ENCODE assay signal across 3 cellular contexts in the genomic region with DNA sequence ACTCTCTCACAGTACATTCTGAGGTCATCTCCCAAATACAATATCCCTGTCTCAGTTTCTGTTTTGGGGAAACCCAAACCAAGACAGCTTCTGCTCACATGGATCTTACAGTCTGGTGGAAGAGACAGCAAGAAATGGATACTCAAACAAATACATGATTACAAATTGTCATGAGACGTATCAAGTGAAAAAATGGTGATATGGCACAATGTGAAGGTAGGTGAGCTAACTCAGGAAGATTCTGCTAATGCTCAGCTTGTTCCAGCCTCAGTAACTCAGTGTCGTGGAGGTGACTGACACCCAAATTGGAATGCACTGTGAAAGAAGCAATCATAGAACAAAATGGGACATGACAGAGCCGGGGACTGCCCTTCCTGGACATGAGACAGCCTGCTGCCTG.
A peak's percentile ranks its signal among the peaks of the same experiment; 100 is the strongest.
TF ChIP-seq lines count a peak whose summit lies in the region.

No MANE protein-coding gene starts in this region.

TF ChIP-seq in HepG2, 621 proteins besides CTCF, POLR2A, EP300 and RAD21:
- TF ChIP-seq MAFK (conservative IDR thresholded peaks at IDR 0.05 in 1 of 2, IDR thresholded peaks at IDR 0.05 in 1 of 2; ENCODE audit: low read length in 2 of 2) (peak; percentile 85 to 93), MAFF (IDR thresholded peaks at IDR 0.05; ENCODE audit: low read depth, low read length) (peak; percentile 91), STAG1 (CRISPR knock-in tag; IDR thresholded peaks at IDR 0.05) (no peak), ISX (CRISPR knock-in tag; conservative IDR thresholded peaks at IDR 0.05) (no peak)

TF ChIP-seq in K562, 482 proteins besides CTCF, POLR2A, EP300 and RAD21:
- peak; percentile 86 for TF ChIP-seq ZNF316 (IDR thresholded peaks at IDR 0.05)
- peak; percentile 59 for TF ChIP-seq MAFF (IDR thresholded peaks at IDR 0.05; ENCODE audit: low read length)
- no peak for TF ChIP-seq GABPA (tag; conservative IDR thresholded peaks at IDR 0.05; ENCODE audit: low read depth)
- TF ChIP-seq ZNF511 (CRISPR knock-in tag; IDR thresholded peaks at IDR 0.05): no peak
- peak; percentile 76 for TF ChIP-seq C11orf30 (IDR thresholded peaks at IDR 0.05; ENCODE audit: low read depth)
- TF ChIP-seq CBFA2T3 (IDR thresholded peaks at IDR 0.05): no peak
- TF ChIP-seq HLTF (IDR thresholded peaks at IDR 0.05): no peak
- TF ChIP-seq NCOA4 (IDR thresholded peaks at IDR 0.05; ENCODE audit: partially characterized antibody): no peak
- TF ChIP-seq ELF1 (tag; IDR thresholded peaks at IDR 0.05): no peak
- TF ChIP-seq, protein P1, sequence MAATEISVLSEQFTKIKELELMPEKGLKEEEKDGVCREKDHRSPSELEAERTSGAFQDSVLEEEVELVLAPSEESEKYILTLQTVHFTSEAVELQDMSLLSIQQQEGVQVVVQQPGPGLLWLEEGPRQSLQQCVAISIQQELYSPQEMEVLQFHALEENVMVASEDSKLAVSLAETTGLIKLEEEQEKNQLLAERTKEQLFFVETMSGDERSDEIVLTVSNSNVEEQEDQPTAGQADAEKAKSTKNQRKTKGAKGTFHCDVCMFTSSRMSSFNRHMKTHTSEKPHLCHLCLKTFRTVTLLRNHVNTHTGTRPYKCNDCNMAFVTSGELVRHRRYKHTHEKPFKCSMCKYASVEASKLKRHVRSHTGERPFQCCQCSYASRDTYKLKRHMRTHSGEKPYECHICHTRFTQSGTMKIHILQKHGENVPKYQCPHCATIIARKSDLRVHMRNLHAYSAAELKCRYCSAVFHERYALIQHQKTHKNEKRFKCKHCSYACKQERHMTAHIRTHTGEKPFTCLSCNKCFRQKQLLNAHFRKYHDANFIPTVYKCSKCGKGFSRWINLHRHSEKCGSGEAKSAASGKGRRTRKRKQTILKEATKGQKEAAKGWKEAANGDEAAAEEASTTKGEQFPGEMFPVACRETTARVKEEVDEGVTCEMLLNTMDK (IDR thresholded peaks at IDR 0.05; ENCODE audit: borderline replicate concordance, insufficient read depth, low read depth, low read length, poor library complexity, severe bottlenecking): no peak
- no peak for TF ChIP-seq ZFP36 (IDR thresholded peaks at IDR 0.05; ENCODE audit: low read depth, low read length, partially characterized antibody)
- TF ChIP-seq, protein P2, sequence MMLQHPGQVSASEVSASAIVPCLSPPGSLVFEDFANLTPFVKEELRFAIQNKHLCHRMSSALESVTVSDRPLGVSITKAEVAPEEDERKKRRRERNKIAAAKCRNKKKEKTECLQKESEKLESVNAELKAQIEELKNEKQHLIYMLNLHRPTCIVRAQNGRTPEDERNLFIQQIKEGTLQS (IDR thresholded peaks at IDR 0.05): no peak
- TF ChIP-seq, protein P2 (CRISPR knock-in tag; conservative IDR thresholded peaks at IDR 0.05): no peak
- TF ChIP-seq MAFG (tag; conservative IDR thresholded peaks at IDR 0.05): peak; percentile 87
- no peak for TF ChIP-seq E2F8 (IDR thresholded peaks at IDR 0.05; ENCODE audit: low read depth, partially characterized antibody)
- TF ChIP-seq HEY1 (CRISPR knock-in tag; IDR thresholded peaks at IDR 0.05; ENCODE audit: borderline replicate concordance): no peak
- no peak for TF ChIP-seq PHB2 (IDR thresholded peaks at IDR 0.05; ENCODE audit: low read depth)

TF ChIP-seq in neural cell, 6 proteins besides CTCF, POLR2A, EP300 and RAD21:
- no peak for TF ChIP-seq SMC3 (conservative IDR thresholded peaks at IDR 0.05; ENCODE audit: poor library complexity)
- TF ChIP-seq, protein P3, sequence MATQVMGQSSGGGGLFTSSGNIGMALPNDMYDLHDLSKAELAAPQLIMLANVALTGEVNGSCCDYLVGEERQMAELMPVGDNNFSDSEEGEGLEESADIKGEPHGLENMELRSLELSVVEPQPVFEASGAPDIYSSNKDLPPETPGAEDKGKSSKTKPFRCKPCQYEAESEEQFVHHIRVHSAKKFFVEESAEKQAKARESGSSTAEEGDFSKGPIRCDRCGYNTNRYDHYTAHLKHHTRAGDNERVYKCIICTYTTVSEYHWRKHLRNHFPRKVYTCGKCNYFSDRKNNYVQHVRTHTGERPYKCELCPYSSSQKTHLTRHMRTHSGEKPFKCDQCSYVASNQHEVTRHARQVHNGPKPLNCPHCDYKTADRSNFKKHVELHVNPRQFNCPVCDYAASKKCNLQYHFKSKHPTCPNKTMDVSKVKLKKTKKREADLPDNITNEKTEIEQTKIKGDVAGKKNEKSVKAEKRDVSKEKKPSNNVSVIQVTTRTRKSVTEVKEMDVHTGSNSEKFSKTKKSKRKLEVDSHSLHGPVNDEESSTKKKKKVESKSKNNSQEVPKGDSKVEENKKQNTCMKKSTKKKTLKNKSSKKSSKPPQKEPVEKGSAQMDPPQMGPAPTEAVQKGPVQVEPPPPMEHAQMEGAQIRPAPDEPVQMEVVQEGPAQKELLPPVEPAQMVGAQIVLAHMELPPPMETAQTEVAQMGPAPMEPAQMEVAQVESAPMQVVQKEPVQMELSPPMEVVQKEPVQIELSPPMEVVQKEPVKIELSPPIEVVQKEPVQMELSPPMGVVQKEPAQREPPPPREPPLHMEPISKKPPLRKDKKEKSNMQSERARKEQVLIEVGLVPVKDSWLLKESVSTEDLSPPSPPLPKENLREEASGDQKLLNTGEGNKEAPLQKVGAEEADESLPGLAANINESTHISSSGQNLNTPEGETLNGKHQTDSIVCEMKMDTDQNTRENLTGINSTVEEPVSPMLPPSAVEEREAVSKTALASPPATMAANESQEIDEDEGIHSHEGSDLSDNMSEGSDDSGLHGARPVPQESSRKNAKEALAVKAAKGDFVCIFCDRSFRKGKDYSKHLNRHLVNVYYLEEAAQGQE (IDR thresholded peaks at IDR 0.05; ENCODE audit: borderline replicate concordance): no peak
- TF ChIP-seq TAF1 (IDR thresholded peaks at IDR 0.05; ENCODE audit: low read depth): no peak
- TF ChIP-seq EZH2 (IDR thresholded peaks at IDR 0.05; ENCODE audit: borderline replicate concordance, insufficient read depth, low read length, poor library complexity, severe bottlenecking): no peak
- TF ChIP-seq MXI1 (conservative IDR thresholded peaks at IDR 0.05; ENCODE audit: poor library complexity, severe bottlenecking): no peak
- no peak for TF ChIP-seq POLR2AphosphoS5 (IDR thresholded peaks at IDR 0.05)
